18 cellular contexts compared by ENCODE assay signal in the genomic region with DNA sequence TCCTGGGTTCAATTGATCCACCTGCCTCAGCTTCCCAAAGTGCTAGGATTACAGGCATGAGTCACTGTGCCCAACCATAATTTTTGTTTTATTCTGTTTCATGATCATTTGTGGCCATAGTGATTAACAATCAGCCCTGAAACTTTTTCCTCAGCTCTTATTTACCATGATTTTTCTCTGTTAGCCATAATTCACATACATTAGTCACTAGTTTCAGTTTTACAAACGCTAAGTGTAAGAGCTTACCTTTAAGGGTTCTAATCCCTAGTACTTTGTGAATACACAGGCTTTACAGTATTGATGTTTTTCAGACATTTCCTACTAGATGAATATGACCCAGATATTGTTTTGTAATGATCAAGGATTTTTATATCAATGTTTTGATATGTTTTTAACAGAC.
DNase-seq lines count a peak whose midpoint lies in the region; ATAC-seq lines count a peak whose summit lies in the region.
"Had no signal": no experiment of that assay in that cellular context is flagged by ENCODE, and none has a peak within 500 bp of the region (broad histone marks: within the 10 kb centered on the region; RNA-seq: fewer than 3 reads in every experiment).

No MANE protein-coding gene starts in this region.

- peak overlapping the region; percentile 19 for H3K27ac Mint-ChIP-seq in activated T-cell treated with anti-CD3 and anti-CD28 coated beads, Interleukin-2, amount 50 U/mL, for 24 hours
- H3K27ac Mint-ChIP-seq in activated naive CD8-positive, alpha-beta T cell treated with anti-CD3 and anti-CD28 coated beads, Interleukin-2, amount 50 U/mL, for 24 hours, result no peak overlapping the region
- H3K27ac Mint-ChIP-seq: CD4-positive, alpha-beta T cell; IgD-negative memory B cell had no signal

- peaks cover 3% of the 10 kb centered on the region for H3K27me3 Mint-ChIP-seq in activated T-cell treated with anti-CD3 and anti-CD28 coated beads, Interleukin-2, amount 50 U/mL, for 24 hours
- no peaks in the 10 kb centered on the region for H3K27me3 Mint-ChIP-seq in activated naive CD8-positive, alpha-beta T cell treated with anti-CD3 and anti-CD28 coated beads, Interleukin-2, amount 50 U/mL, for 24 hours
- H3K27me3 Mint-ChIP-seq: CD4-positive, alpha-beta T cell; IgD-negative memory B cell had no signal

- no peaks in the 10 kb centered on the region for H3K9me3 Mint-ChIP-seq in activated T-cell treated with anti-CD3 and anti-CD28 coated beads, Interleukin-2, amount 50 U/mL, for 24 hours
- H3K9me3 Mint-ChIP-seq in activated naive CD8-positive, alpha-beta T cell treated with anti-CD3 and anti-CD28 coated beads, Interleukin-2, amount 50 U/mL, for 24 hours, result no peaks in the 10 kb centered on the region
- H3K9me3 Mint-ChIP-seq: CD4-positive, alpha-beta T cell; IgD-negative memory B cell had no signal

- H3K4me1 Mint-ChIP-seq in activated T-cell treated with anti-CD3 and anti-CD28 coated beads, Interleukin-2, amount 50 U/mL, for 24 hours (ENCODE audit: low read depth), result peaks cover 4% of the 10 kb centered on the region
- H3K4me1 Mint-ChIP-seq in activated naive CD8-positive, alpha-beta T cell treated with anti-CD3 and anti-CD28 coated beads, Interleukin-2, amount 50 U/mL, for 24 hours, result peaks cover 9% of the 10 kb centered on the region
- H3K4me1 Mint-ChIP-seq: IgD-negative memory B cell had no signal

- H3K36me3 Mint-ChIP-seq in activated T-cell treated with anti-CD3 and anti-CD28 coated beads, Interleukin-2, amount 50 U/mL, for 24 hours (ENCODE audit: low read depth), result no peaks in the 10 kb centered on the region
- no peaks in the 10 kb centered on the region for H3K36me3 Mint-ChIP-seq in activated naive CD8-positive, alpha-beta T cell treated with anti-CD3 and anti-CD28 coated beads, Interleukin-2, amount 50 U/mL, for 24 hours (ENCODE audit: low read depth)
- H3K36me3 Mint-ChIP-seq: IgD-negative memory B cell had no signal

- no peak overlapping the region for H3K4me3 Mint-ChIP-seq in activated T-cell treated with anti-CD3 and anti-CD28 coated beads, Interleukin-2, amount 50 U/mL, for 24 hours
- H3K4me3 Mint-ChIP-seq in activated naive CD8-positive, alpha-beta T cell treated with anti-CD3 and anti-CD28 coated beads, Interleukin-2, amount 50 U/mL, for 24 hours, result no peak overlapping the region
- H3K4me3 Mint-ChIP-seq: CD4-positive, alpha-beta T cell; IgD-negative memory B cell had no signal

- ATAC-seq in activated naive CD8-positive, alpha-beta T cell treated with anti-CD3 and anti-CD28 coated beads, Interleukin-2, amount 50 U/mL, for 24 hours, result peak; percentile 95
- ATAC-seq: A549 had no signal

- DNase-seq in activated T-cell treated with anti-CD3 and anti-CD28 coated beads, Interleukin-2, amount 50 U/mL, for 24 hours, result no peak
- DNase-seq in activated T-cell treated with anti-CD3 and anti-CD28 coated beads, Interleukin-2, amount 50 U/mL, for 48 hours, result no peak
- DNase-seq in stimulated activated CD4-positive, alpha-beta T cell treated with anti-CD3 and anti-CD28 coated beads, Interleukin-4, amount 100 ng/mL, for 24 hours, result peak; percentile 4
- no peak for DNase-seq in stimulated activated CD4-positive, alpha-beta T cell treated with anti-CD3 and anti-CD28 coated beads, Interleukin-1b, Interleukin-23, amount 100 ng/mL, for 48 hours
- DNase-seq in activated naive CD8-positive, alpha-beta T cell treated with anti-CD3 and anti-CD28 coated beads, Interleukin-2, amount 50 U/mL, for 24 hours, result peak; percentile 2
- DNase-seq in NCI-H748 treated with DMSO at 0.1 percent for 48 hours (lab: John Stamatoyannopoulos, UW) (no peak), iPS-NIHi11 (ENCODE audit: low spot score) (no peak)
- DNase-seq: AML-193; CD4-positive, alpha-beta T cell; MM.1S; NCI-H2029; NCI-H446; NCI-H524 treated with DMSO at 0.1 percent for 48 hours; NCI-H82; Right ventricle myocardium superior; RPMI8226 had no signal

Comparison
In these comparisons a context has a peak if more than half of its experiments do, and no peak if none do; other contexts are left out.
1. DNase-seq: peak in stimulated activated CD4-positive, alpha-beta T cell treated with anti-CD3 and anti-CD28 coated beads, Interleukin-4, amount 100 ng/mL, for 24 hours (single experiment) and activated naive CD8-positive, alpha-beta T cell treated with anti-CD3 and anti-CD28 coated beads, Interleukin-2, amount 50 U/mL, for 24 hours (single experiment); none in activated T-cell treated with anti-CD3 and anti-CD28 coated beads, Interleukin-2, amount 50 U/mL, for 24 hours (single experiment), activated T-cell treated with anti-CD3 and anti-CD28 coated beads, Interleukin-2, amount 50 U/mL, for 48 hours (0 of 2), stimulated activated CD4-positive, alpha-beta T cell treated with anti-CD3 and anti-CD28 coated beads, Interleukin-1b, Interleukin-23, amount 100 ng/mL, for 48 hours (single experiment), NCI-H748 treated with DMSO at 0.1 percent for 48 hours (single experiment) and iPS-NIHi11 (single experiment).